Comparison of ENCODE assay signal across 17 cellular contexts in the genomic region with DNA sequence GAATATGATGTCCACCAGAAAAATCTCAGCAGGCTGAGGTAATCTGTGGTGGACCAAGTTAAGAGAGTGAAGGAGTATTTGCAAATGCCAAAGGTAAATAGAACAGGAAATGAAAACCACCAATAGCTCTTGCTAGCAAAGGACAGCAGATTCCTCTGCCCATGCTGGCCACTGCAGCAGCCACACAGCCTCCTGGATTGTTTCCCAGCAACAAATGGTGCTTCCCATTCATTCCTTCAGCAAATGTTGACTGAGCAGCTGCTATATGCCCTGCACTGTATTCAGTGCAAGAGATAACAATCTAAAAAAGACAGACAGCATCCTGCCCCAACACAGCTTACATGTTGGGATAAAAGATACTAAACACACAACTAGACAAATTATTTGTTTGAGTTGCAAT. TPM values are rescaled to one million over a fixed set of nuclear protein-coding genes. Genes with fewer than 3 reads are reported as not detected.
DNase-seq lines count a peak whose midpoint lies in the region; ATAC-seq and TF ChIP-seq lines count a peak whose summit lies in the region.
"Had no signal": no experiment of that assay in that cellular context is flagged by ENCODE, and none has a peak within 500 bp of the region (broad histone marks: within the 10 kb centered on the region; RNA-seq: fewer than 3 reads in every experiment).

No MANE protein-coding gene starts in this region.

- in situ Hi-C loops in astrocyte of the spinal cord (cut with HindIII; ENCODE audit: low sequenced_read_pairs), result no loop called here

- H3K79me2 ChIP-seq in mesendoderm (ENCODE audit: control insufficient read depth, insufficient read depth, low read length), result no peaks in the 10 kb centered on the region

- TF ChIP-seq CTCF in astrocyte of the spinal cord (IDR thresholded peaks at IDR 0.05; ENCODE audit: low read depth, low read length), result no peak

- H3K18ac ChIP-seq in mesendoderm (ENCODE audit: low read length), result no peak overlapping the region

- no peak overlapping the region for H2BK5ac ChIP-seq in mesendoderm (ENCODE audit: low read length)

- H3K23ac ChIP-seq in mesendoderm (ENCODE audit: low read length), result no peak overlapping the region

- H2AK5ac ChIP-seq in mesendoderm (ENCODE audit: low read length), result no peak overlapping the region

- H3K27ac ChIP-seq in mesendoderm (ENCODE audit: low read depth, low read length), result no peak overlapping the region
- H3K27ac ChIP-seq: colonic mucosa, left ventricle myocardium inferior, ovary had no signal

- H3K36me3 ChIP-seq in mesendoderm (ENCODE audit: control insufficient read depth, insufficient read depth, low read length), result no peaks in the 10 kb centered on the region
- H3K36me3 ChIP-seq: colonic mucosa, left ventricle myocardium inferior, ovary had no signal

- no peak overlapping the region for H3K4ac ChIP-seq in mesendoderm (ENCODE audit: low read depth, low read length)

- H2BK15ac ChIP-seq in mesendoderm (replicated peaks; ENCODE audit: low read depth), result no peak overlapping the region

- no peak overlapping the region for H3K4me2 ChIP-seq in mesendoderm (ENCODE audit: low read length)

- no peak overlapping the region for H3K9ac ChIP-seq in mesendoderm (ENCODE audit: low read length)

- H2BK120ac ChIP-seq in mesendoderm (ENCODE audit: low read depth, low read length), result no peak overlapping the region

- H4K5ac ChIP-seq in mesendoderm (ENCODE audit: low read length), result no peak overlapping the region

- H3K79me1 ChIP-seq in mesendoderm (ENCODE audit: low read length), result no peaks in the 10 kb centered on the region

- H3K4me1 ChIP-seq in mesendoderm (ENCODE audit: control insufficient read depth, low read depth, low read length), result no peaks in the 10 kb centered on the region
- H3K4me1 ChIP-seq: colonic mucosa, left ventricle myocardium inferior had no signal

- intact Hi-C loops in sciatic nerve (cut with DNase I), result no loop called here

- H3K4me3 ChIP-seq in astrocyte of the spinal cord (ENCODE audit: low read depth, low read length) (no peak overlapping the region), mesendoderm (ENCODE audit: low read length) (no peak overlapping the region)
- H3K4me3 ChIP-seq: colonic mucosa, left ventricle myocardium inferior, ovary had no signal

- no peak for ATAC-seq in sciatic nerve
- ATAC-seq in GM19455 (IDR thresholded peaks at IDR 0.05; ENCODE audit: unreplicated experiment), result no peak

- H4K8ac ChIP-seq in mesendoderm (ENCODE audit: low read depth, low read length), result no peak overlapping the region

- H3K56ac ChIP-seq in mesendoderm (ENCODE audit: low read length), result no peak overlapping the region

- DNase-seq in EH (ENCODE audit: low read depth) (peak; percentile 63), NCI-H146 treated with DMSO at 0.1 percent for 48 hours (lab: John Stamatoyannopoulos, UW; ENCODE audit: unreplicated experiment) (peak; percentile 9), astrocyte of the spinal cord (ENCODE audit: low read depth, low spot score) (peak; percentile 74), mesendoderm (peak; percentile 10), NCI-H345 treated with DMSO at 0.1 percent for 48 hours (lab: John Stamatoyannopoulos, UW; ENCODE audit: unreplicated experiment) (no peak), sciatic nerve (ENCODE audit: low spot score) (no peak), mucosa of gallbladder (ENCODE audit: low spot score) (no peak)
- DNase-seq: activated CD4-positive, alpha-beta T cell treated with anti-CD3 and anti-CD28 coated beads, Interleukin-2, amount 10 ng/mL, durations not matched to agents 7 days and 5 days; colonic mucosa; left ventricle myocardium inferior; MM.1S; NCI-H1930; NCI-H510A treated with DMSO at 0.1 percent for 48 hours; ovary; stimulated activated CD4-positive, alpha-beta T cell treated with anti-CD3 and anti-CD28 coated beads, Interleukin-4, amount 100 ng/mL, for 1 hour had no signal

- no peaks in the 10 kb centered on the region for H3K27me3 ChIP-seq in mesendoderm (ENCODE audit: insufficient read depth, low read length, poor library complexity)
- H3K27me3 ChIP-seq: colonic mucosa, ovary had no signal

RNA-seq across cellular contexts. Expression of gene ROS1, which starts 11.0 kb away (rescaled TPM):
- not detected for polyA plus RNA-seq in mesendoderm (2013, experiment 1 of 2)
- not detected for polyA plus RNA-seq in mesendoderm (2013, experiment 2 of 2)
- total RNA-seq in sciatic nerve (0.04 TPM), mucosa of gallbladder (0.12 TPM)
- total RNA-seq: activated CD4-positive, alpha-beta T cell treated with anti-CD3 and anti-CD28 coated beads, Interleukin-2, amount 10 ng/mL, durations not matched to agents 7 days and 5 days; H1 had no signal
- polyA plus RNA-seq: H1, ovary had no signal

Comparison
In these comparisons a context has a peak if more than half of its experiments do, and no peak if none do; other contexts are left out.
1. DNase-seq: peak in EH (single experiment), NCI-H146 treated with DMSO at 0.1 percent for 48 hours (single experiment), astrocyte of the spinal cord (single experiment) and mesendoderm (single experiment); none in NCI-H345 treated with DMSO at 0.1 percent for 48 hours (single experiment), sciatic nerve (single experiment) and mucosa of gallbladder (single experiment).